ENCODE assay signal across 22 cellular contexts in the genomic region with DNA sequence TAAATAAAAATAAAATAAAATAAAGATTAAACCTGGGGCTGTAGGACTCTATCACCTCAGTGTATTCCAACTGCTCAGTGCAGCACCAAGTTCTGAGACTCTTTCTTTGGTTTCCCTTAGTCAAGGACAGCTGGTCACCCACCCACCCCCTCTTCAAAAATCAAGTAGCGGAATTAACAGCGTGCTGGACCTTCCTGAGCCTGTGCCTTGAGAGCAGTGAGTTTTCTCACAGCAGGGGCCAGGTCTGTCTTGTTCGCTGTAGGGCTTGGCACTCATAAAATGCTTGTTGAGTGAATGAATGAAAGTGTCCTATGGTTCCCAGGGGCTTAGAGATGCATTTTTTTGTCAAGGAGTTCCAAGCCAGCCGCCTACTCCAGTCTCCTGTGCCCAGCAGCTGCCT. TPM values are rescaled to one million over a fixed set of nuclear protein-coding genes. Genes with fewer than 3 reads are reported as not detected.
"Had no signal": no experiment of that assay in that cellular context is flagged by ENCODE, and none has a peak within 500 bp of the region (broad histone marks: within the 10 kb centered on the region; RNA-seq: fewer than 3 reads in every experiment).

No MANE protein-coding gene starts in this region.

- ATAC-seq: heart left ventricle; left lobe of liver; naive thymus-derived CD4-positive, alpha-beta T cell had no signal

- H3K27ac ChIP-seq: heart left ventricle, neutrophil, right atrium auricular region, stomach had no signal

- H3K9me3 ChIP-seq: heart left ventricle, neutrophil, right atrium auricular region, stomach, thoracic aorta had no signal

- DNase-seq: dermis blood vessel endothelial cell; foreskin melanocyte; heart left ventricle; hippocampal formation; kidney glomerular epithelial cell; naive thymus-derived CD4-positive, alpha-beta T cell; nephron progenitor cell; small intestine; stimulated activated CD4-positive, alpha-beta T cell treated with anti-CD3 and anti-CD28 coated beads, Interleukin-12 subunit alpha, Interleukin-12 subunit beta, amount 100 ng/mL, for 4 hours; stimulated activated naive CD4-positive, alpha-beta T cell; stomach; substantia nigra; trophoblast cell had no signal

- H3K4me3 ChIP-seq: heart left ventricle, right atrium auricular region, stomach, thoracic aorta had no signal

- H3K36me3 ChIP-seq: heart left ventricle, neutrophil, right atrium auricular region, stomach, thoracic aorta had no signal

RNA-seq across cellular contexts. Expression of a gene that starts 2.9 kb away (rescaled TPM):
- total RNA-seq: dermis blood vessel endothelial cell; epithelial cell of proximal tubule; glomerular endothelial cell; left lobe of liver; mesenteric fat pad; mononuclear cell; naive thymus-derived CD4-positive, alpha-beta T cell; osteocyte; stomach; thoracic aorta had no signal
